1 cellular context compared by ENCODE assay signal in the genomic region with DNA sequence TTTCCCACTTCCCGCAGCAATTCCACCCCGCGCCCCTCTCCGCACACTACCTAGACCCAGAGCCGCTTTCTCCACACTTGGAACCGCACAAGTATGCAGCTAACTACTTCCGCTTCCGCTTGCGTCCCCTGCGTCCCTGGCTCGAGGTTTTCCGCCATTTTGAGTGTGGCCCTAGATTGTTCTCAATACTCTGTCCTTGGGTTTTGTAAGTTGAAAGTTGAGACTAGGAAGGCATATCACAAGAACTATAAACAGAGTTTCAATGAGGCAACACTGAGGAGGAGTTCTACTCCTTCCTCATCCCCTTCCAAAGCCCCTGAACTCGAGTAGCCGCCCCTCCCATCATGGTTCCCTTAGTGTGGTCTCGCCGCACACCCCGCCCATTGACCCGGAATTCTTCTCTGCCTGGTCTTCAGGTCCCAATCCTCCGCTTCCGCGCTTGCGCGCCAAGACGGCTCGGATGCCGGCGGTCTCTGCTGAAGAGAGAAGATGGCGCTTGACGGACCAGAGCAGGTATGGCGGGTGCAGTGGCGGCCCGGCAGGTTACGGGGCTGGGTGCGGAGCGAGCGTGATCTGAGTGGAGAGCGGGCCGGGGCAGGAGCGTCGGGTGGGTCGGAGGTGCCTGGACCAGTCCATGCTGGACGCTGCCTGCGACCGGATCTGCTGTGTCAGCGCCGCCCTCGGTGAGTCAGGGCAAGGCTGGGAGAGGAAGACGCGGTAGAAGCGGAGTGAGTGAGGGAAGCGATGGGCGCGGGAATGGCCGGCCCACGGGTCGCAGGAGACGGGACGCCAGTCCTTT.
A peak's percentile ranks its signal among the peaks of the same experiment; 100 is the strongest.
TF ChIP-seq lines count a peak whose summit lies in the region.

A gene with protein sequence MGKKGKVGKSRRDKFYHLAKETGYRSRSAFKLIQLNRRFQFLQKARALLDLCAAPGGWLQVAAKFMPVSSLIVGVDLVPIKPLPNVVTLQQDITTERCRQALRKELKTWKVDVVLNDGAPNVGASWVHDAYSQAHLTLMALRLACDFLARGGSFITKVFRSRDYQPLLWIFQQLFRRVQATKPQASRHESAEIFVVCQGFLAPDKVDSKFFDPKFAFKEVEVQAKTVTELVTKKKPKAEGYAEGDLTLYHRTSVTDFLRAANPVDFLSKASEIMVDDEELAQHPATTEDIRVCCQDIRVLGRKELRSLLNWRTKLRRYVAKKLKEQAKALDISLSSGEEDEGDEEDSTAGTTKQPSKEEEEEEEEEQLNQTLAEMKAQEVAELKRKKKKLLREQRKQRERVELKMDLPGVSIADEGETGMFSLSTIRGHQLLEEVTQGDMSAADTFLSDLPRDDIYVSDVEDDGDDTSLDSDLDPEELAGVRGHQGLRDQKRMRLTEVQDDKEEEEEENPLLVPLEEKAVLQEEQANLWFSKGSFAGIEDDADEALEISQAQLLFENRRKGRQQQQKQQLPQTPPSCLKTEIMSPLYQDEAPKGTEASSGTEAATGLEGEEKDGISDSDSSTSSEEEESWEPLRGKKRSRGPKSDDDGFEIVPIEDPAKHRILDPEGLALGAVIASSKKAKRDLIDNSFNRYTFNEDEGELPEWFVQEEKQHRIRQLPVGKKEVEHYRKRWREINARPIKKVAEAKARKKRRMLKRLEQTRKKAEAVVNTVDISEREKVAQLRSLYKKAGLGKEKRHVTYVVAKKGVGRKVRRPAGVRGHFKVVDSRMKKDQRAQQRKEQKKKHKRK (minus strand): TSS at position 662 of the 799 bp plus-strand sequence. CDS start 761 bp downstream, outside the sequence.
Gene PSMC5, plus strand, starts transcription at position 430 of the 799 bp plus-strand sequence. Its CDS starts 60 bp downstream, at position 490.

TF ChIP-seq in HepG2, 621 proteins besides CTCF, POLR2A, EP300 and RAD21 (continued from another document and continues in another):
- TF ChIP-seq HNF1A (IDR thresholded peaks at IDR 0.05; ENCODE audit: low read depth) (no peak), HNF1A (CRISPR knock-in tag; IDR thresholded peaks at IDR 0.05; ENCODE audit: borderline replicate concordance) (peak; percentile 79), ZNF790 (CRISPR knock-in tag; IDR thresholded peaks at IDR 0.05; ENCODE audit: borderline replicate concordance) (peak; percentile 90; the same call in 1 of the 2 replicates), ZNF598 (CRISPR knock-in tag; IDR thresholded peaks at IDR 0.05; ENCODE audit: borderline replicate concordance) (peak; percentile 84; the same call in 1 of the 2 replicates), GZF1 (CRISPR knock-in tag; IDR thresholded peaks at IDR 0.05) (peak; percentile 84), ETV6 (CRISPR knock-in tag; conservative IDR thresholded peaks at IDR 0.05) (peak; percentile 91), RARA (CRISPR knock-in tag; IDR thresholded peaks at IDR 0.05) (peak; percentile 20; the same call in 1 of the 2 replicates), ZKSCAN8 (CRISPR knock-in tag; IDR thresholded peaks at IDR 0.05; ENCODE audit: borderline replicate concordance) (no peak; the same call in 1 of the 2 replicates), GABPB1 (CRISPR knock-in tag; IDR thresholded peaks at IDR 0.05) (peak; percentile 97), ZSCAN30 (CRISPR knock-in tag; IDR thresholded peaks at IDR 0.05) (0 out of 2 replicates have a peak, but pooled peaks have one; percentile 73), ATF7-NPFF (CRISPR knock-in tag; IDR thresholded peaks at IDR 0.05; ENCODE audit: low read depth) (peak; percentile 97), HDAC2 (CRISPR knock-in tag; IDR thresholded peaks at IDR 0.05) (peak; percentile 73), ZNF883 (CRISPR knock-in tag; IDR thresholded peaks at IDR 0.05; ENCODE audit: not compliant biosample characterization) (peak; percentile 85), ZFYVE20 (CRISPR knock-in tag; IDR thresholded peaks at IDR 0.05; ENCODE audit: borderline replicate concordance, low read depth) (peak; percentile 93), DNMT3B (CRISPR knock-in tag; conservative IDR thresholded peaks at IDR 0.05) (no peak), PITX1 (CRISPR knock-in tag; IDR thresholded peaks at IDR 0.05) (peak; percentile 71), CHD2 (IDR thresholded peaks at IDR 0.05; ENCODE audit: low read depth, low read length) (peak; percentile 64), CC2D1A (CRISPR knock-in tag; IDR thresholded peaks at IDR 0.05) (peak; percentile 98), NR2F1 (CRISPR knock-in tag; IDR thresholded peaks at IDR 0.05) (peak; percentile 18 to 55; a peak in 2 of 4 replicates)
- TF ChIP-seq, protein P1, sequence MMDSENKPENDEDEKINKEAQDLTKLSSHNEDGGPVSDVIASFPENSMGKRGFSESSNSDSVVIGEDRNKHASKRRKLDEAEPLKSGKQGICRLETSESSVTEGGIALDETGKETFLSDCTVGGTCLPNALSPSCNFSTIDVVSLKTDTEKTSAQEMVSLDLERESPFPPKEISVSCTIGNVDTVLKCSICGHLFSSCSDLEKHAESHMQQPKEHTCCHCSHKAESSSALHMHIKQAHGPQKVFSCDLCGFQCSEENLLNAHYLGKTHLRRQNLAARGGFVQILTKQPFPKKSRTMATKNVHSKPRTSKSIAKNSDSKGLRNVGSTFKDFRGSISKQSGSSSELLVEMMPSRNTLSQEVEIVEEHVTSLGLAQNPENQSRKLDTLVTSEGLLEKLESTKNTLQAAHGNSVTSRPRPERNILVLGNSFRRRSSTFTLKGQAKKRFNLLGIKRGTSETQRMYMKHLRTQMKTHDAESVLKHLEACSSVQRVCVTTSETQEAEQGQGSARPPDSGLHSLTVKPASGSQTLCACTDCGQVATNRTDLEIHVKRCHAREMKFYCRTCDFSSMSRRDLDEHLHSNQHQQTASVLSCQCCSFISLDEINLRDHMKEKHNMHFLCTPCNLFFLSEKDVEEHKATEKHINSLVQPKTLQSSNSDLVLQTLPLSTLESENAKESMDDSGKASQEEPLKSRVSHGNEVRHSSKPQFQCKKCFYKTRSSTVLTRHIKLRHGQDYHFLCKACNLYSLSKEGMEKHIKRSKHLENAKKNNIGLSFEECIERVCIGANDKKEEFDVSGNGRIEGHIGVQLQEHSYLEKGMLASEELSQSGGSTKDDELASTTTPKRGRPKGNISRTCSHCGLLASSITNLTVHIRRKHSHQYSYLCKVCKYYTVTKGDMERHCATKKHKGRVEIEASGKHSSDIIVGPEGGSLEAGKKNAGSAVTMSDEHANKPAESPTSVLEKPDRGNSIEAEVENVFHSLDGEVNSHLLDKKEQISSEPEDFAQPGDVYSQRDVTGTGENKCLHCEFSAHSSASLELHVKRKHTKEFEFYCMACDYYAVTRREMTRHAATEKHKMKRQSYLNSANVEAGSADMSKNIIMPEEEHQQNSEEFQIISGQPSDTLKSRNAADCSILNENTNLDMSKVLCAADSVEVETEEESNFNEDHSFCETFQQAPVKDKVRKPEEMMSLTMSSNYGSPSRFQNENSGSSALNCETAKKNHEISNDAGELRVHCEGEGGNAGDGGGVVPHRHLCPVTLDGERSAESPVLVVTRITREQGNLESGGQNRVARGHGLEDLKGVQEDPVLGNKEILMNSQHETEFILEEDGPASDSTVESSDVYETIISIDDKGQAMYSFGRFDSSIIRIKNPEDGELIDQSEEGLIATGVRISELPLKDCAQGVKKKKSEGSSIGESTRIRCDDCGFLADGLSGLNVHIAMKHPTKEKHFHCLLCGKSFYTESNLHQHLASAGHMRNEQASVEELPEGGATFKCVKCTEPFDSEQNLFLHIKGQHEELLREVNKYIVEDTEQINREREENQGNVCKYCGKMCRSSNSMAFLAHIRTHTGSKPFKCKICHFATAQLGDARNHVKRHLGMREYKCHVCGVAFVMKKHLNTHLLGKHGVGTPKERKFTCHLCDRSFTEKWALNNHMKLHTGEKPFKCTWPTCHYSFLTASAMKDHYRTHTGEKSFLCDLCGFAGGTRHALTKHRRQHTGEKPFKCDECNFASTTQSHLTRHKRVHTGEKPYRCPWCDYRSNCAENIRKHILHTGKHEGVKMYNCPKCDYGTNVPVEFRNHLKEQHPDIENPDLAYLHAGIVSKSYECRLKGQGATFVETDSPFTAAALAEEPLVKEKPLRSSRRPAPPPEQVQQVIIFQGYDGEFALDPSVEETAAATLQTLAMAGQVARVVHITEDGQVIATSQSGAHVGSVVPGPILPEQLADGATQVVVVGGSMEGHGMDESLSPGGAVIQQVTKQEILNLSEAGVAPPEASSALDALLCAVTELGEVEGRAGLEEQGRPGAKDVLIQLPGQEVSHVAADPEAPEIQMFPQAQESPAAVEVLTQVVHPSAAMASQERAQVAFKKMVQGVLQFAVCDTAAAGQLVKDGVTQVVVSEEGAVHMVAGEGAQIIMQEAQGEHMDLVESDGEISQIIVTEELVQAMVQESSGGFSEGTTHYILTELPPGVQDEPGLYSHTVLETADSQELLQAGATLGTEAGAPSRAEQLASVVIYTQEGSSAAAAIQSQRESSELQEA (CRISPR knock-in tag; IDR thresholded peaks at IDR 0.05; ENCODE audit: not compliant biosample characterization): peak; percentile 68
- TF ChIP-seq, protein P2, sequence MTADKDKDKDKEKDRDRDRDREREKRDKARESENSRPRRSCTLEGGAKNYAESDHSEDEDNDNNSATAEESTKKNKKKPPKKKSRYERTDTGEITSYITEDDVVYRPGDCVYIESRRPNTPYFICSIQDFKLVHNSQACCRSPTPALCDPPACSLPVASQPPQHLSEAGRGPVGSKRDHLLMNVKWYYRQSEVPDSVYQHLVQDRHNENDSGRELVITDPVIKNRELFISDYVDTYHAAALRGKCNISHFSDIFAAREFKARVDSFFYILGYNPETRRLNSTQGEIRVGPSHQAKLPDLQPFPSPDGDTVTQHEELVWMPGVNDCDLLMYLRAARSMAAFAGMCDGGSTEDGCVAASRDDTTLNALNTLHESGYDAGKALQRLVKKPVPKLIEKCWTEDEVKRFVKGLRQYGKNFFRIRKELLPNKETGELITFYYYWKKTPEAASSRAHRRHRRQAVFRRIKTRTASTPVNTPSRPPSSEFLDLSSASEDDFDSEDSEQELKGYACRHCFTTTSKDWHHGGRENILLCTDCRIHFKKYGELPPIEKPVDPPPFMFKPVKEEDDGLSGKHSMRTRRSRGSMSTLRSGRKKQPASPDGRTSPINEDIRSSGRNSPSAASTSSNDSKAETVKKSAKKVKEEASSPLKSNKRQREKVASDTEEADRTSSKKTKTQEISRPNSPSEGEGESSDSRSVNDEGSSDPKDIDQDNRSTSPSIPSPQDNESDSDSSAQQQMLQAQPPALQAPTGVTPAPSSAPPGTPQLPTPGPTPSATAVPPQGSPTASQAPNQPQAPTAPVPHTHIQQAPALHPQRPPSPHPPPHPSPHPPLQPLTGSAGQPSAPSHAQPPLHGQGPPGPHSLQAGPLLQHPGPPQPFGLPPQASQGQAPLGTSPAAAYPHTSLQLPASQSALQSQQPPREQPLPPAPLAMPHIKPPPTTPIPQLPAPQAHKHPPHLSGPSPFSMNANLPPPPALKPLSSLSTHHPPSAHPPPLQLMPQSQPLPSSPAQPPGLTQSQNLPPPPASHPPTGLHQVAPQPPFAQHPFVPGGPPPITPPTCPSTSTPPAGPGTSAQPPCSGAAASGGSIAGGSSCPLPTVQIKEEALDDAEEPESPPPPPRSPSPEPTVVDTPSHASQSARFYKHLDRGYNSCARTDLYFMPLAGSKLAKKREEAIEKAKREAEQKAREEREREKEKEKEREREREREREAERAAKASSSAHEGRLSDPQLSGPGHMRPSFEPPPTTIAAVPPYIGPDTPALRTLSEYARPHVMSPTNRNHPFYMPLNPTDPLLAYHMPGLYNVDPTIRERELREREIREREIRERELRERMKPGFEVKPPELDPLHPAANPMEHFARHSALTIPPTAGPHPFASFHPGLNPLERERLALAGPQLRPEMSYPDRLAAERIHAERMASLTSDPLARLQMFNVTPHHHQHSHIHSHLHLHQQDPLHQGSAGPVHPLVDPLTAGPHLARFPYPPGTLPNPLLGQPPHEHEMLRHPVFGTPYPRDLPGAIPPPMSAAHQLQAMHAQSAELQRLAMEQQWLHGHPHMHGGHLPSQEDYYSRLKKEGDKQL (CRISPR knock-in tag; IDR thresholded peaks at IDR 0.05; ENCODE audit: low read depth): no peak
- TF ChIP-seq, protein P3, sequence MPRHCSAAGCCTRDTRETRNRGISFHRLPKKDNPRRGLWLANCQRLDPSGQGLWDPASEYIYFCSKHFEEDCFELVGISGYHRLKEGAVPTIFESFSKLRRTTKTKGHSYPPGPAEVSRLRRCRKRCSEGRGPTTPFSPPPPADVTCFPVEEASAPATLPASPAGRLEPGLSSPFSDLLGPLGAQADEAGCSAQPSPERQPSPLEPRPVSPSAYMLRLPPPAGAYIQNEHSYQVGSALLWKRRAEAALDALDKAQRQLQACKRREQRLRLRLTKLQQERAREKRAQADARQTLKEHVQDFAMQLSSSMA (CRISPR knock-in tag; IDR thresholded peaks at IDR 0.05): peak; percentile 100
